Comparison of ENCODE assay signal across 8 cellular contexts in genomic region chr1:64744492-64745180, GRCh38. TPM values are rescaled to one million over a fixed set of nuclear protein-coding genes. Genes with fewer than 3 reads are reported as not detected.
DNase-seq lines count a peak whose midpoint lies in the region; ATAC-seq and TF ChIP-seq lines count a peak whose summit lies in the region.

TSS of gene RAVER2 (plus strand) at chr1:64745075. CDS start at chr1:64745173, 98 bp downstream.

- H3K36me3 Mint-ChIP-seq in activated naive CD4-positive, alpha-beta T cell treated with anti-CD3 and anti-CD28 coated beads, Interleukin-2, amount 50 U/mL, for 24 hours: no peaks in the 10 kb centered on the region
- H3K36me3 Mint-ChIP-seq in glutamatergic neuron (ENCODE audit: unreplicated experiment): no peaks in the 10 kb centered on the region
- H3K36me3 Mint-ChIP-seq in type B pancreatic cell: no peaks in the 10 kb centered on the region

- peaks cover 6% of the 10 kb centered on the region for H3K27me3 Mint-ChIP-seq in activated naive CD4-positive, alpha-beta T cell treated with anti-CD3 and anti-CD28 coated beads, Interleukin-2, amount 50 U/mL, for 24 hours
- H3K27me3 Mint-ChIP-seq in glutamatergic neuron (ENCODE audit: unreplicated experiment): peaks cover 6% of the 10 kb centered on the region
- no peaks in the 10 kb centered on the region for H3K27me3 Mint-ChIP-seq in type B pancreatic cell

- H3K4me3 Mint-ChIP-seq in activated naive CD4-positive, alpha-beta T cell treated with anti-CD3 and anti-CD28 coated beads, Interleukin-2, amount 50 U/mL, for 24 hours: peak within 1 kb of the TSS; percentile 79
- peak within 1 kb of the TSS; percentile 85 for H3K4me3 Mint-ChIP-seq in glutamatergic neuron (ENCODE audit: unreplicated experiment)
- H3K4me3 Mint-ChIP-seq in type B pancreatic cell: peak within 1 kb of the TSS; percentile 94

- CTCF ChIA-PET in AG04450 (lab: Charles Lee): no interaction called here

- peaks cover 19% of the 10 kb centered on the region for H3K4me1 Mint-ChIP-seq in activated naive CD4-positive, alpha-beta T cell treated with anti-CD3 and anti-CD28 coated beads, Interleukin-2, amount 50 U/mL, for 24 hours
- H3K4me1 Mint-ChIP-seq in glutamatergic neuron (ENCODE audit: low read depth, unreplicated experiment): no peaks in the 10 kb centered on the region
- peaks cover 19% of the 10 kb centered on the region for H3K4me1 Mint-ChIP-seq in type B pancreatic cell (ENCODE audit: unreplicated experiment)

- H3K9me3 Mint-ChIP-seq in activated naive CD4-positive, alpha-beta T cell treated with anti-CD3 and anti-CD28 coated beads, Interleukin-2, amount 50 U/mL, for 24 hours: no peaks in the 10 kb centered on the region
- H3K9me3 Mint-ChIP-seq in glutamatergic neuron (ENCODE audit: unreplicated experiment) (peaks cover 8% of the 10 kb centered on the region), type B pancreatic cell (no peaks in the 10 kb centered on the region)

- H3K9me3 ChIP-seq in AG04450 (ENCODE audit: control insufficient read depth, insufficient read depth, low read length): no peaks in the 10 kb centered on the region

- peak within 1 kb of the TSS; percentile 52 for H3K27ac Mint-ChIP-seq in activated naive CD4-positive, alpha-beta T cell treated with anti-CD3 and anti-CD28 coated beads, Interleukin-2, amount 50 U/mL, for 24 hours
- H3K27ac Mint-ChIP-seq in glutamatergic neuron (ENCODE audit: unreplicated experiment) (peak within 1 kb of the TSS; percentile 57), type B pancreatic cell (peak within 1 kb of the TSS; percentile 93)

- peak; percentile 48 for TF ChIP-seq CTCF in AG04450 (IDR thresholded peaks at IDR 0.05; ENCODE audit: low read depth, low read length)
- TF ChIP-seq CTCF in glutamatergic neuron (IDR thresholded peaks at IDR 0.05; ENCODE audit: partially characterized antibody, unreplicated experiment): no peak
- no peak for TF ChIP-seq CTCF in omental fat pad (IDR thresholded peaks at IDR 0.05)
- TF ChIP-seq CTCF in type B pancreatic cell (conservative IDR thresholded peaks at IDR 0.05): peak; percentile 62

- H3K4me3 ChIP-seq in AG04450 (ENCODE audit: low read depth, low read length): peak within 1 kb of the TSS; percentile 69

- no peaks in the 10 kb centered on the region for H3K27me3 ChIP-seq in AG04450 (ENCODE audit: control insufficient read depth, insufficient read depth, low read length)

- no peak within 1 kb of the TSS for H3K27ac ChIP-seq in AG04450 (ENCODE audit: low read depth, low read length)

- ATAC-seq in GM18909 (IDR thresholded peaks at IDR 0.05; ENCODE audit: poor library complexity, unreplicated experiment) (peak; percentile 55), omental fat pad (ENCODE audit: low FRiP score) (peak; percentile 89)

- in situ Hi-C loops in SK-MEL-5 (cut with HindIII; ENCODE audit: low pct_unique_long_range_greater_than_20kb, low sequenced_read_pairs): no loop called here

- DNase-seq in AG04450 (ENCODE audit: low read depth, low spot score): peak; percentile 11
- DNase-seq in KG1 (lab: John Stamatoyannopoulos, UW): peak; percentile 45
- peak; percentile 56 for DNase-seq in SK-MEL-5 (ENCODE audit: low read depth, low spot score)
- peak; percentile 82 for DNase-seq in glutamatergic neuron
- no peak for DNase-seq in omental fat pad (ENCODE audit: low spot score)
- peak; percentile 88 for DNase-seq in type B pancreatic cell (ENCODE audit: extremely low spot score, unreplicated experiment)

- POLR2A ChIA-PET in AG04450 (lab: Yijun Ruan, JAX): no interaction called here

RNA-seq across cellular contexts. Expression of gene RAVER2, which starts in this region (rescaled TPM):
- polyA plus RNA-seq in AG04450 (2011; rRNA removed): 4.1 and 5.5 TPM in 2 replicates
- polyA minus RNA-seq in AG04450 (2011; rRNA and poly(A)+ RNA removed): 3.7 and 5.2 TPM in 2 replicates
- 10.8 and 11.4 TPM in 2 replicates for total RNA-seq in SK-MEL-5 (2014; rRNA removed; shearing (Covaris generic))
- polyA plus RNA-seq in SK-MEL-5 (2015; cell fraction: cytosol; rRNA removed): 7.4 and 11.1 TPM in 2 replicates
- polyA plus RNA-seq in SK-MEL-5 (2015; cell fraction: nucleus; rRNA removed): 23.6 and 25.9 TPM in 2 replicates
- 4.4 TPM for total RNA-seq in glutamatergic neuron (ENCODE audit: unreplicated experiment)
- total RNA-seq in omental fat pad: 10 to 100 TPM in 3 of 4 donors, 1 to 10 TPM in 1; 6.6 to 14.3 (median 10.3) TPM
- 26.5 and 28.0 TPM in 2 replicates for total RNA-seq in type B pancreatic cell (ENCODE audit: low replicate concordance)

Comparison
In these comparisons a context has a peak if more than half of its experiments do, and no peak if none do; other contexts are left out.
1. CTCF ChIP-seq: peak in AG04450 (single experiment) and type B pancreatic cell (single experiment); none in glutamatergic neuron (single experiment) and omental fat pad (0 of 3).
2. Peak in every context shown above with its lines, with median percentiles within 50 percentile points of each other: H3K27ac Mint-ChIP-seq and H3K4me3 Mint-ChIP-seq.